Comparison of ENCODE assay signal across 7 cellular contexts in genomic region chr3:160756907-160757623, GRCh38. TPM values are rescaled to one million over a fixed set of nuclear protein-coding genes. Genes with fewer than 3 reads are reported as not detected.
DNase-seq lines count a peak whose midpoint lies in the region; ATAC-seq and TF ChIP-seq lines count a peak whose summit lies in the region.

No MANE protein-coding gene starts in this region.

- no peak overlapping the region for H4K91ac ChIP-seq in H9 (ENCODE audit: insufficient read length, low read depth, low read length)

- H2BK15ac ChIP-seq in H9 (ENCODE audit: low read depth, low read length) = no peak overlapping the region

- H3K4me3 Mint-ChIP-seq in H9 = peak overlapping the region; percentile 86 to 96

- H3K4me2 ChIP-seq in H9 (ENCODE audit: insufficient read depth, insufficient read length, low read length) = peak overlapping the region; percentile 77

- peak; percentile 63 for DNase-seq in H9
- DNase-seq in Peyer's patch = peak in 2 of 3 donors; percentile 47 to 50
- no peak for DNase-seq in esophagus muscularis mucosa (ENCODE audit: extremely low spot score)
- DNase-seq in SHP77 treated with DMSO at 0.1 percent for 48 hours (lab: John Stamatoyannopoulos, UW) = no peak

- no peaks in the 10 kb centered on the region for H3K4me1 ChIP-seq in H9 (ENCODE audit: insufficient read depth, low read length)
- peaks cover 0 to 26% (median 12%) of the 10 kb centered on the region in 4 donors for H3K4me1 ChIP-seq in Peyer's patch
- peaks cover 10 to 64% (median 49%) of the 10 kb centered on the region in 4 donors for H3K4me1 ChIP-seq in esophagus muscularis mucosa
- peaks cover 30% of the 10 kb centered on the region for H3K4me1 ChIP-seq in neuron (ENCODE audit: insufficient read depth, low read length)

- H3K27ac Mint-ChIP-seq in H9 = no peak overlapping the region

- H2BK5ac ChIP-seq in H9 (ENCODE audit: insufficient read length, low read length) = no peak overlapping the region

- peaks cover 23% of the 10 kb centered on the region for H3K23me2 ChIP-seq in H9 (ENCODE audit: insufficient read length, low read depth, low read length, poor library complexity, severe bottlenecking)

- H3K23ac ChIP-seq in H9 (ENCODE audit: insufficient read length, low read depth, low read length) = no peak overlapping the region

- TF ChIP-seq EP300 in esophagus muscularis mucosa (IDR thresholded peaks at IDR 0.05) = no peak

- H2BK20ac ChIP-seq in H9 (ENCODE audit: low read depth, low read length, poor library complexity, severe bottlenecking) = no peak overlapping the region

- intact Hi-C loops in esophagus muscularis mucosa (cut with DNase I) = loop anchor here (5.0 kb wide), 4 partner anchors 50 to 190 kb away; partner anchors contain the start of gene KPNA4

- H4K5ac ChIP-seq in H9 (ENCODE audit: insufficient read length, low read depth, low read length) = no peak overlapping the region

- H3T11ph ChIP-seq in H9 (ENCODE audit: low read length) = no peak overlapping the region

- TF ChIP-seq CTCF in H9 (conservative IDR thresholded peaks at IDR 0.05) = no peak
- no peak for TF ChIP-seq CTCF in Peyer's patch (IDR thresholded peaks at IDR 0.05)
- no peak for TF ChIP-seq CTCF in esophagus muscularis mucosa (IDR thresholded peaks at IDR 0.05)

- H2BK12ac ChIP-seq in H9 (ENCODE audit: insufficient read length, low read depth, low read length) = no peak overlapping the region

- peak overlapping the region; percentile 45 for H3K9ac ChIP-seq in H9 (ENCODE audit: extremely low read depth, insufficient read length, low read length)

- ATAC-seq in HG03108 (IDR thresholded peaks at IDR 0.05; ENCODE audit: unreplicated experiment) (no peak), HG02885 (IDR thresholded peaks at IDR 0.05; ENCODE audit: poor library complexity, unreplicated experiment) (no peak)

- H3K18ac ChIP-seq in H9 (ENCODE audit: insufficient read length, low read depth, low read length) = no peak overlapping the region

- H3K79me2 ChIP-seq in H9 (ENCODE audit: insufficient read depth, low read length) = no peaks in the 10 kb centered on the region

- WGBS in H9 (ENCODE audit: extremely low coverage, insufficient read length, low lambda C conversion rate) = no CpG with 5 or more reads among the region's 19 CpGs
- 21% methylated on average over 17 of the region's 19 CpGs for WGBS in esophagus muscularis mucosa

- no peaks in the 10 kb centered on the region for H3K79me1 ChIP-seq in H9 (ENCODE audit: insufficient read depth, low read depth, low read length, poor library complexity, severe bottlenecking)

- H3K4ac ChIP-seq in H9 (ENCODE audit: low read depth, low read length) = no peak overlapping the region

- TF ChIP-seq POLR2A in Peyer's patch (IDR thresholded peaks at IDR 0.05) (no peak), esophagus muscularis mucosa (IDR thresholded peaks at IDR 0.05; ENCODE audit: low read depth) (no peak)

- H4K8ac ChIP-seq in H9 (replicated peaks; ENCODE audit: insufficient read length, low read depth, low read length) = no peak overlapping the region

- H3K27me3 Mint-ChIP-seq in H9 (ENCODE audit: low read depth) = peaks cover 46% of the 10 kb centered on the region

- H2AFZ ChIP-seq in H9 (ENCODE audit: low read length) (no peak overlapping the region), neuron (ENCODE audit: low read depth, low read length) (peak overlapping the region; percentile 92)

- H3K56ac ChIP-seq in H9 (ENCODE audit: insufficient read length, low read depth, low read length) = no peak overlapping the region

- H4K20me1 ChIP-seq in H9 (ENCODE audit: control insufficient read depth, insufficient read depth, insufficient read length) = no peaks in the 10 kb centered on the region

- no peak overlapping the region for H2BK120ac ChIP-seq in H9 (ENCODE audit: low read depth, low read length, poor library complexity, severe bottlenecking)

- H3K27ac ChIP-seq in H9 (ENCODE audit: insufficient read length, low read depth, low read length) (no peak overlapping the region), Peyer's patch (no peak overlapping the region), esophagus muscularis mucosa (replicated peaks in 1 of 4) (peak overlapping the region; percentile 92 to 97 (median 96))

- peak overlapping the region; percentile 79 for H3K14ac ChIP-seq in H9 (ENCODE audit: insufficient read depth, low read length)

- peaks cover 10% of the 10 kb centered on the region; the same call in 1 of the 2 replicates for H3K27me3 ChIP-seq in H9 (ENCODE audit: insufficient read depth, low read length)
- H3K27me3 ChIP-seq in Peyer's patch = no peaks in the 10 kb centered on the region
- H3K27me3 ChIP-seq in esophagus muscularis mucosa = no peaks in the 10 kb centered on the region
- no peaks in the 10 kb centered on the region for H3K27me3 ChIP-seq in neuron (ENCODE audit: insufficient read depth, low read length)

- H3K36me3 ChIP-seq in Peyer's patch = no peaks in the 10 kb centered on the region
- H3K36me3 ChIP-seq in esophagus muscularis mucosa = no peaks in the 10 kb centered on the region
- H3K36me3 ChIP-seq in neuron (ENCODE audit: insufficient read depth, low read length) = no peaks in the 10 kb centered on the region

- H3K4me3 ChIP-seq in Peyer's patch (peak overlapping the region; percentile 72 to 82 (median 81)), esophagus muscularis mucosa (peak overlapping the region; percentile 89 to 94 (median 92)), neuron (ENCODE audit: low read length) (peak overlapping the region; percentile 57)

- peaks cover 31 to 38% of the 10 kb centered on the region in 2 experiments for H3K4me1 Mint-ChIP-seq in H9

- H3K9me3 Mint-ChIP-seq in H9 = peaks cover 0 to 4% of the 10 kb centered on the region in 2 experiments; a peak in 3 of 5 replicates

- no peak overlapping the region for H2AK5ac ChIP-seq in H9 (ENCODE audit: insufficient read length, low read length)

- peaks cover 0 to 1% (median 0%) of the 10 kb centered on the region in 3 experiments; a peak in 2 of 7 replicates for H3K36me3 Mint-ChIP-seq in H9 (ENCODE audit: insufficient read depth in 1 of 3, low read depth in 3 of 3)

- H3K9me3 ChIP-seq in H9 (ENCODE audit: control insufficient read depth, low read depth, low read length) = no peaks in the 10 kb centered on the region
- no peaks in the 10 kb centered on the region for H3K9me3 ChIP-seq in Peyer's patch
- no peaks in the 10 kb centered on the region for H3K9me3 ChIP-seq in esophagus muscularis mucosa
- no peaks in the 10 kb centered on the region for H3K9me3 ChIP-seq in neuron (ENCODE audit: low read length)

RNA-seq across cellular contexts. Expression of gene PPM1L, which starts 1.0 kb away (rescaled TPM):
- total RNA-seq in H9 (2021) (7.3 and 7.9 TPM in 2 replicates), Peyer's patch (10 to 100 TPM in 3 of 4 donors, 1 to 10 TPM in 1; 8.4 to 17.8 (median 12.7) TPM), esophagus muscularis mucosa (10 to 100 TPM; 30.8 to 88.1 (median 52.7) TPM)

Comparison
In these comparisons a context has a peak if more than half of its experiments do, and no peak if none do; other contexts are left out.
1. DNase-seq: peak in H9 (single experiment) and Peyer's patch (2 of 3); none in esophagus muscularis mucosa (single experiment) and SHP77 treated with DMSO at 0.1 percent for 48 hours (single experiment).
2. H3K27ac ChIP-seq: peak in esophagus muscularis mucosa (4 of 4); none in H9 (single experiment) and Peyer's patch (0 of 4).
3. Peak in every context shown above with its lines, with median percentiles within 50 percentile points of each other: H3K4me3 ChIP-seq.